ENCODE assay signal across 31 cellular contexts in the genomic region with DNA sequence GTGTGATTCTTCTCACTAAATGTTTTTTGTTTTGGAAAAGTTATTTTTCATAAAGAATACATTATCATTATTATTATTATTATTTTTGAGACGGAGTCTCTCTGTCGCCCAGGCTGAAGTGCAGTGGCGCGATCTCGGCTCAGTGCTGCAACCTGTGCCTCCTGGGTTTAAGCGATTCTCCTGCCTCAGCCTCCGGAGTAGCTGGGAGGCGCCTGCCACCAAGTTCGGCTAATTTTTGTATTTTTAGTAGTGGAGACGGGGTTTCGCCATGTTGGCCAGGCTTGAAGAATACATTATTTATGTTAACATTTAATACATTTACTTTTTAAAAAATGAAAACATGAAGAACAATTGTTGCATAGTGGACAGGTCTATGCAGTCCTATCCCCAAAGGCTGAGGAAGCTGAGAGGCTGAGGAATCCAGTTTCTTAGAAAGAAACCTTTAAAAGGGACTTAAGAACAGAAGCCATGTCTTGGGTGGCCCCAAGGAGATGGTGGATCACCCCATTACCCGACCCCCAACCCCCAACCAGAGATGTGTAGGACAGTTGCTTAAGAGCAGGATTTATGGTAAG. TPM values are rescaled to one million over a fixed set of nuclear protein-coding genes. Genes with fewer than 3 reads are reported as not detected.
DNase-seq lines count a peak whose midpoint lies in the region; ATAC-seq and TF ChIP-seq lines count a peak whose summit lies in the region.
"Had no signal": no experiment of that assay in that cellular context is flagged by ENCODE, and none has a peak within 500 bp of the region (broad histone marks: within the 10 kb centered on the region; RNA-seq: fewer than 3 reads in every experiment).

No MANE protein-coding gene starts in this region.

- no peaks in the 10 kb centered on the region for H3F3A ChIP-seq in SU-DHL-6 (ENCODE audit: insufficient read depth)

- peaks cover 14% of the 10 kb centered on the region for H3K4me1 ChIP-seq in CD4-positive, CD25-positive, alpha-beta regulatory T cell (ENCODE audit: control insufficient read depth, insufficient read depth, low read length, poor library complexity, severe bottlenecking)
- H3K4me1 ChIP-seq in HEK293 (ENCODE audit: control insufficient read depth, insufficient read depth, low read length) = peaks cover 10% of the 10 kb centered on the region
- peaks cover 18% of the 10 kb centered on the region for H3K4me1 ChIP-seq in body of pancreas

- peak overlapping the region; percentile 87 for H3K4me2 ChIP-seq in SU-DHL-6 (ENCODE audit: low read depth, low read length, poor library complexity, severe bottlenecking)

- H3K36me3 Mint-ChIP-seq in CD4-positive, CD25-positive, alpha-beta regulatory T cell = no peaks in the 10 kb centered on the region
- no peaks in the 10 kb centered on the region for H3K36me3 Mint-ChIP-seq in natural killer cell
- H3K36me3 Mint-ChIP-seq: stimulated activated effector memory CD8-positive, alpha-beta T cell treated with anti-CD3 and anti-CD28 coated beads, Interleukin-12 subunit alpha, Interleukin-12 subunit beta, amount 100 ng/mL, for 72 hours had no signal

- H3K4me1 Mint-ChIP-seq in CD4-positive, CD25-positive, alpha-beta regulatory T cell = peaks cover 15 to 51% (median 30%) of the 10 kb centered on the region in 4 donors
- H3K4me1 Mint-ChIP-seq in natural killer cell = peaks cover 18 to 19% of the 10 kb centered on the region in 2 donors

- no peak for DNase-seq in CD4-positive, CD25-positive, alpha-beta regulatory T cell
- DNase-seq in natural killer cell (no peak), NCI-H146 treated with DMSO at 0.1 percent for 48 hours (lab: John Stamatoyannopoulos, UW; ENCODE audit: unreplicated experiment) (no peak), DMS153 treated with DMSO at 0.1 percent for 48 hours (lab: John Stamatoyannopoulos, UW; ENCODE audit: unreplicated experiment) (no peak), NK-92 (lab: John Stamatoyannopoulos, UW; ENCODE audit: unreplicated experiment) (no peak), body of pancreas (no peak)
- DNase-seq: activated CD4-positive, CD25-positive, alpha-beta regulatory T cell treated with anti-CD3 and anti-CD28 coated beads, Interleukin-2, amount 50 U/mL, for 72 hours; activated CD8-positive, alpha-beta memory T cell treated with anti-CD3 and anti-CD28 coated beads, Interleukin-2, amount 50 U/mL, for 48 hours; activated CD8-positive, alpha-beta T cell treated with anti-CD3 and anti-CD28 coated beads for 36 hours; activated naive CD4-positive, alpha-beta T cell treated with anti-CD3 and anti-CD28 coated beads for 36 hours; amygdala; BE2C; HCEC 1CT; left colon; NCI-H146; NCI-H446; NCI-H82; nucleus accumbens; SHP77; upper lobe of right lung had no signal

- H3K27me3 Mint-ChIP-seq in CD4-positive, CD25-positive, alpha-beta regulatory T cell = peaks cover 27% of the 10 kb centered on the region
- peaks cover 7 to 13% of the 10 kb centered on the region in 2 donors for H3K27me3 Mint-ChIP-seq in natural killer cell (ENCODE audit: low read depth in 2 of 2)

- POLR2A ChIA-PET in HEK293 (lab: Yijun Ruan, JAX) = no interaction called here

- intact Hi-C loops in natural killer cell (cut with micrococcal nuclease) = loop anchor here (10.0 kb wide), 1 partner anchor 702 kb away; no protein-coding TSS in a partner anchor
- intact Hi-C loops in body of pancreas (cut with DNase I) = no loop called here

- H3K36me3 ChIP-seq in CD4-positive, CD25-positive, alpha-beta regulatory T cell (ENCODE audit: control insufficient read depth, insufficient read depth, low read length) = no peaks in the 10 kb centered on the region
- H3K36me3 ChIP-seq in HEK293 (ENCODE audit: control insufficient read depth in 2 of 2, insufficient read depth in 1 of 2, low read length in 2 of 2) (no peaks in the 10 kb centered on the region), SU-DHL-6 (ENCODE audit: low read length) (no peaks in the 10 kb centered on the region), body of pancreas (replicated peaks in 1 of 2; ENCODE audit: insufficient read depth in 1 of 2, low read depth in 2 of 2) (no peaks in the 10 kb centered on the region)
- H3K36me3 ChIP-seq: BE2C, suprapubic skin, upper lobe of right lung had no signal

- H2AFZ ChIP-seq in SU-DHL-6 (ENCODE audit: low read depth, low read length, severe bottlenecking) = no peak overlapping the region

- peaks cover 12% of the 10 kb centered on the region for H3K27me3 ChIP-seq in CD4-positive, CD25-positive, alpha-beta regulatory T cell (ENCODE audit: control insufficient read depth, insufficient read depth, low read length)
- H3K27me3 ChIP-seq in SU-DHL-6 (ENCODE audit: low read length) (no peaks in the 10 kb centered on the region), body of pancreas (peaks cover 0 to 11% of the 10 kb centered on the region in 2 donors)

- H3K4me3 Mint-ChIP-seq in CD4-positive, CD25-positive, alpha-beta regulatory T cell = no peak overlapping the region
- H3K4me3 Mint-ChIP-seq in natural killer cell = peak overlapping the region; percentile 83

- H3K4me3 ChIP-seq in CD4-positive, CD25-positive, alpha-beta regulatory T cell (ENCODE audit: low read depth, low read length) = peak overlapping the region; percentile 93
- H3K4me3 ChIP-seq in HEK293 (ENCODE audit: low read depth, low read length) (no peak overlapping the region), SU-DHL-6 (ENCODE audit: insufficient read depth, low read length, poor library complexity, severe bottlenecking) (no peak overlapping the region), body of pancreas (no peak overlapping the region)

- TF ChIP-seq CTCF in HEK293 (tag by site-specific recombination; IDR thresholded peaks at IDR 0.05) = no peak
- no peak for TF ChIP-seq CTCF in SU-DHL-6 (IDR thresholded peaks at IDR 0.05; ENCODE audit: insufficient read depth, low read length, poor library complexity, severe bottlenecking)
- no peak for TF ChIP-seq CTCF in natural killer cell (IDR thresholded peaks at IDR 0.05)
- TF ChIP-seq CTCF in body of pancreas (IDR thresholded peaks at IDR 0.05) = no peak

- H3K27ac Mint-ChIP-seq in CD4-positive, CD25-positive, alpha-beta regulatory T cell = no peak overlapping the region
- no peak overlapping the region for H3K27ac Mint-ChIP-seq in natural killer cell
- H3K27ac Mint-ChIP-seq: activated CD8-positive, alpha-beta T cell treated with anti-CD3 and anti-CD28 coated beads for 36 hours; activated naive CD4-positive, alpha-beta T cell treated with anti-CD3 and anti-CD28 coated beads for 36 hours; stimulated activated effector memory CD8-positive, alpha-beta T cell treated with anti-CD3 and anti-CD28 coated beads, Interleukin-12 subunit alpha, Interleukin-12 subunit beta, amount 100 ng/mL, for 72 hours; T-helper 2 cell treated with Interferon-gamma antibody and Interleukin-4, amounts not matched to agents 5 μg/mL and 100 μg/mL, for 36 hours had no signal

- H3K9me3 Mint-ChIP-seq in CD4-positive, CD25-positive, alpha-beta regulatory T cell = peaks cover 0 to 1% (median 0%) of the 10 kb centered on the region in 7 donors
- H3K9me3 Mint-ChIP-seq in natural killer cell = no peaks in the 10 kb centered on the region
- H3K9me3 Mint-ChIP-seq: activated CD8-positive, alpha-beta T cell treated with anti-CD3 and anti-CD28 coated beads for 36 hours; activated naive CD4-positive, alpha-beta T cell treated with anti-CD3 and anti-CD28 coated beads for 36 hours; activated T-helper 1 cell treated with anti-CD3 and anti-CD28 coated beads, Interleukin-12 subunit alpha, Interleukin-12 subunit beta, Interleukin-2, Interleukin-4 antibody, amounts not matched to agents 30 ng/mL and 10 ng/mL and 1 ng/mL, durations not matched to agents 14 hours and 24 hours and 36 hours; stimulated activated effector memory CD8-positive, alpha-beta T cell treated with anti-CD3 and anti-CD28 coated beads, Interleukin-12 subunit alpha, Interleukin-12 subunit beta, amount 100 ng/mL, for 72 hours; T-helper 2 cell treated with Interferon-gamma antibody and Interleukin-4, amounts not matched to agents 5 μg/mL and 100 μg/mL, for 36 hours had no signal

- no peak overlapping the region for H3K27ac ChIP-seq in CD4-positive, CD25-positive, alpha-beta regulatory T cell (ENCODE audit: insufficient read depth, low read length, poor library complexity, severe bottlenecking)
- H3K27ac ChIP-seq in HEK293 (ENCODE audit: extremely low read depth, low read depth, low read length) (no peak overlapping the region), SU-DHL-6 (ENCODE audit: low read depth, low read length) (no peak overlapping the region), body of pancreas (no peak overlapping the region)
- H3K27ac ChIP-seq: suprapubic skin, upper lobe of right lung had no signal

- H3K9ac ChIP-seq in SU-DHL-6 (ENCODE audit: low read length) = no peak overlapping the region

- WGBS in body of pancreas, 2 donors = 93 to 94% methylated on average over 12 of the region's 12 CpGs

- CTCF ChIA-PET in HEK293 (lab: Yijun Ruan, JAX) = interaction anchor here (0.8 to 3.5 kb wide), 2 partner anchors 22 to 24 kb away, joined by 3 to 14 read pairs; no protein-coding TSS in a partner anchor

- no peaks in the 10 kb centered on the region for H3K9me3 ChIP-seq in CD4-positive, CD25-positive, alpha-beta regulatory T cell (ENCODE audit: control insufficient read depth in 2 of 2, low read length in 2 of 2)
- H3K9me3 ChIP-seq in HEK293 (ENCODE audit: control insufficient read depth, insufficient read depth, low read depth, low read length) (no peaks in the 10 kb centered on the region), SU-DHL-6 (ENCODE audit: insufficient read depth, low read length) (no peaks in the 10 kb centered on the region), body of pancreas (no peaks in the 10 kb centered on the region)
- H3K9me3 ChIP-seq: BE2C, suprapubic skin, upper lobe of right lung had no signal

- no peaks in the 10 kb centered on the region for H3K9me2 ChIP-seq in SU-DHL-6 (replicated peaks; ENCODE audit: insufficient read depth, low read length)

- no peak for TF ChIP-seq POLR2A in body of pancreas (IDR thresholded peaks at IDR 0.05)

- peaks cover 52% of the 10 kb centered on the region for H3K79me2 ChIP-seq in SU-DHL-6 (ENCODE audit: insufficient read depth, low read length)

- no peak for ATAC-seq in CD4-positive, CD25-positive, alpha-beta regulatory T cell (ENCODE audit: low read depth in 2 of 2)
- ATAC-seq in natural killer cell = no peak
- no peak for ATAC-seq in body of pancreas
- ATAC-seq: activated CD8-positive, alpha-beta T cell treated with anti-CD3 and anti-CD28 coated beads for 36 hours; left colon; stimulated activated effector memory CD8-positive, alpha-beta T cell treated with anti-CD3 and anti-CD28 coated beads, Interleukin-12 subunit alpha, Interleukin-12 subunit beta, amount 100 ng/mL, for 72 hours; upper lobe of right lung had no signal

- H4K20me1 ChIP-seq in SU-DHL-6 (ENCODE audit: low read depth, low read length) = 0 out of 2 replicates have a peak, but pooled peaks cover 14% of the 10 kb centered on the region

TF ChIP-seq in HEK293, 187 proteins besides CTCF, POLR2A, EP300 and RAD21 (continues in another document):
- peak; percentile 32; the same call in 1 of the 2 replicates for TF ChIP-seq SCRT2 (tag by site-specific recombination; IDR thresholded peaks at IDR 0.05)

RNA-seq across cellular contexts. Expression of gene TMEM38B, which starts 2.0 kb away (rescaled TPM):
- total RNA-seq in CD4-positive, CD25-positive, alpha-beta regulatory T cell = 10.6 TPM
- 10 to 100 TPM; 11.0 to 22.2 (median 19.2) TPM for polyA plus RNA-seq in CD4-positive, CD25-positive, alpha-beta regulatory T cell
- total RNA-seq in natural killer cell (1 to 10 TPM; 5.7 to 8.0 (median 8.0) TPM), body of pancreas (10 to 100 TPM in 1 of 2 donors, under 1 TPM in 1; 0.66 to 21.3 TPM)

RNA-seq across cellular contexts. Expression of gene TAL2, which starts 34.0 kb away (rescaled TPM):
- not detected for total RNA-seq in CD4-positive, CD25-positive, alpha-beta regulatory T cell
- not detected for polyA plus RNA-seq in CD4-positive, CD25-positive, alpha-beta regulatory T cell
- not detected for total RNA-seq in natural killer cell
- total RNA-seq in body of pancreas = not detected
- total RNA-seq: activated CD8-positive, alpha-beta T cell treated with anti-CD3 and anti-CD28 coated beads for 36 hours; activated naive CD4-positive, alpha-beta T cell treated with anti-CD3 and anti-CD28 coated beads for 36 hours; bronchial epithelial cell; endothelial cell of umbilical vein; left colon; LHCN-M2; pulmonary artery endothelial cell; suprapubic skin; upper lobe of right lung had no signal
- polyA plus RNA-seq: fibroblast of lung had no signal
